ENCODE assay signal across 1 cellular context in the genomic region with DNA sequence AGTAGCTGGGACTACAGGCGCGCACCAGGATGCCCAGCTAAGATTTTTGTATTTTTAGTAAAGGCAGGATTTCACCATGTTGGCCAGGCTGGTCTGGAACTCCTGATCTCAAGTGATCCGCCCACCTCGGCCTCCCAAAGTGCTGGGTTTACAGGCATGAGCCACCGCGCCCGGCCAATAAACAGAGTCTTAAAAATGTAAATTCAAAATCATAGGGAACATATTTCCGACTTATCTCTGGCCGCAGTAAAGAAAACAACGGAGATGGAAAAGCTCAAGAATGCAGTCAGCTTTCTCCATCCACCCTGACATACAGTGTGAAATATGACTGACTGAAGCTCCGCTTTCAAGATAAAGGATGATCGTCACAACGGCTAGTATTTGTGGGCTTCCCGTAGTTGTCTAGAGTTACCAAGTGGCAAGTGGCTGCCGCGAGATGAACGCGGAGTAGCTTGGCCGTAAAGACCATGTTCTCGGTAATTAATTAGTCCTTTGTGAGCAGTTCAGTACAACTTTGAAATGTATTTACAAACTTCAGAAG.
TF ChIP-seq lines count a peak whose summit lies in the region.

No MANE protein-coding gene starts in this region.

TF ChIP-seq in IMR-90, 13 proteins besides CTCF, POLR2A, EP300 and RAD21 (continued from another document):
- TF ChIP-seq, protein P1, sequence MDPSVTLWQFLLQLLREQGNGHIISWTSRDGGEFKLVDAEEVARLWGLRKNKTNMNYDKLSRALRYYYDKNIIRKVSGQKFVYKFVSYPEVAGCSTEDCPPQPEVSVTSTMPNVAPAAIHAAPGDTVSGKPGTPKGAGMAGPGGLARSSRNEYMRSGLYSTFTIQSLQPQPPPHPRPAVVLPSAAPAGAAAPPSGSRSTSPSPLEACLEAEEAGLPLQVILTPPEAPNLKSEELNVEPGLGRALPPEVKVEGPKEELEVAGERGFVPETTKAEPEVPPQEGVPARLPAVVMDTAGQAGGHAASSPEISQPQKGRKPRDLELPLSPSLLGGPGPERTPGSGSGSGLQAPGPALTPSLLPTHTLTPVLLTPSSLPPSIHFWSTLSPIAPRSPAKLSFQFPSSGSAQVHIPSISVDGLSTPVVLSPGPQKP (IDR thresholded peaks at IDR 0.05; ENCODE audit: borderline replicate concordance, low read depth, low read length): no peak
TF ChIP-seq in IMR-90: peak in this region for 0.
